1 cellular context compared by ENCODE assay signal in the genomic region with DNA sequence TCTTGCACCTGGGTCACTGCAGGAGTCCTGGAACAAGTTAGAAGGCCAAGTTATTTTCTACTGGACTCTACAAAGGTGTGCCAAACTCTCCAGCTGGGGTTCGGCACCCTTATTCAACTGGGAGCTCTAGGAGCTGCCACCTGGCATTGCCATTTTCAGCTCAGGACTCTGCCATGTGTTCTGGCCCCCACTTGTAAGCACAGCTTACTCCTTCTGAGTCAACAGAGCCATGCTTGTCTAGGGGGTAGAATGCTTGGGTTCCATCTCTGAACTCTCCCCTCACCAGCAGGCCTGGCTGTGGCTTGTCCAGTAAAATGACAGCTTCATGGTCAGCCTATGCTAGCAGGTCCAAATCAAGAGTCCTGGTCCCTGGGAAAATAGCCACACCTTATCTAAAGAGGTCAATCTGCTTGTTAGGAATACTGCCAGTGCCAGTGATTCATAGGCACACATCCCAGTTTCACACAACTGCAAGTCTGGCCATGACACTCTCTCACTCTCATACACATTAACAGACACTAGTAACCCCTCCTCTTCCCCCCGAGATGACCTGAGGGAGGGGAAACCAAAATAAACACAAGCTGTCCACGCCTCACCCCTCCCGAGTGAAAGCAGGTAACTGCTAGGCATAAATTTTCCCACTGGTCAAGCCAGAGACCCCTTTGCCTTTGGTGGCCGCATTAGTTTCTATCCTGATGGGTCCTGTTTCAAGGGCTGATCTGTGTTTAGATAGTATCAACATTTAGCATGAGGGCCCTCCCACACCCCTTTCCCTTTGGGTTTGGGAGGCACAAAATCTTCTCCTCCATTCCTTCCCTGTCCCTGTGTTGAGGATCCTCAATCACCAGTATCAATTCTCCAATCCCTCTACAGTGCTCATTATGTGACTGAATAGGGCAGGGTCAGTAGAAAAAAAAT.
TF ChIP-seq lines count a peak whose summit lies in the region.

No MANE protein-coding gene starts in this region.

TF ChIP-seq in HepG2, 621 proteins besides CTCF, POLR2A, EP300 and RAD21 (continued from another document and continues in another):
- TF ChIP-seq SCMH1 (CRISPR knock-in tag; IDR thresholded peaks at IDR 0.05; ENCODE audit: borderline replicate concordance) (no peak), ZNF687 (CRISPR knock-in tag; IDR thresholded peaks at IDR 0.05) (peak; percentile 64), ZNF782 (CRISPR knock-in tag; IDR thresholded peaks at IDR 0.05; ENCODE audit: borderline replicate concordance) (no peak; the same call in 1 of the 2 replicates), NR0B2 (CRISPR knock-in tag; IDR thresholded peaks at IDR 0.05) (peak; percentile 75; the same call in 1 of the 2 replicates), ZNF570 (CRISPR knock-in tag; IDR thresholded peaks at IDR 0.05; ENCODE audit: borderline replicate concordance) (no peak; the same call in 1 of the 2 replicates), NFKB2 (CRISPR knock-in tag; IDR thresholded peaks at IDR 0.05; ENCODE audit: borderline replicate concordance) (no peak), KAT8 (CRISPR knock-in tag; IDR thresholded peaks at IDR 0.05) (peak; percentile 75), TARDBP (CRISPR knock-in tag; IDR thresholded peaks at IDR 0.05) (peak; percentile 85; the same call in 1 of the 2 replicates), MBNL3 (CRISPR knock-in tag; conservative IDR thresholded peaks at IDR 0.05) (no peak), ZBTB39 (CRISPR knock-in tag; IDR thresholded peaks at IDR 0.05) (peak; percentile 61; the same call in 1 of the 2 replicates), ZNF3 (CRISPR knock-in tag; IDR thresholded peaks at IDR 0.05) (peak; percentile 74), JDP2 (CRISPR knock-in tag; IDR thresholded peaks at IDR 0.05; ENCODE audit: borderline replicate concordance) (no peak), ATF2 (CRISPR knock-in tag; IDR thresholded peaks at IDR 0.05) (no peak; the same call in 1 of the 2 replicates), ZNF337 (CRISPR knock-in tag; IDR thresholded peaks at IDR 0.05; ENCODE audit: borderline replicate concordance, low read depth) (0 out of 2 replicates have a peak, but pooled peaks have one; percentile 52), ZNF430 (CRISPR knock-in tag; IDR thresholded peaks at IDR 0.05) (peak; percentile 90), ZNF260 (CRISPR knock-in tag; IDR thresholded peaks at IDR 0.05; ENCODE audit: borderline replicate concordance, low read depth) (no peak), BRD4 (CRISPR knock-in tag; IDR thresholded peaks at IDR 0.05) (no peak), GPN1 (CRISPR knock-in tag; IDR thresholded peaks at IDR 0.05; ENCODE audit: borderline replicate concordance) (no peak), ZNF207 (IDR thresholded peaks at IDR 0.05; ENCODE audit: borderline replicate concordance) (no peak), KDM5B (CRISPR knock-in tag; IDR thresholded peaks at IDR 0.05; ENCODE audit: borderline replicate concordance) (peak; percentile 90), KLF13 (CRISPR knock-in tag; IDR thresholded peaks at IDR 0.05) (no peak), ZNF7 (CRISPR knock-in tag; IDR thresholded peaks at IDR 0.05) (no peak), ZNF615 (CRISPR knock-in tag; IDR thresholded peaks at IDR 0.05; ENCODE audit: borderline replicate concordance) (no peak), ZBTB7B (CRISPR knock-in tag; IDR thresholded peaks at IDR 0.05) (0 out of 2 replicates have a peak, but pooled peaks have one; percentile 86), ZNF143 (CRISPR knock-in tag; IDR thresholded peaks at IDR 0.05) (peak; percentile 47; the same call in 1 of the 2 replicates), ZNF709 (CRISPR knock-in tag; IDR thresholded peaks at IDR 0.05) (no peak), ZNF121 (CRISPR knock-in tag; IDR thresholded peaks at IDR 0.05) (no peak), ZNF124 (CRISPR knock-in tag; IDR thresholded peaks at IDR 0.05) (peak; percentile 82; the same call in 1 of the 2 replicates), ISL2 (CRISPR knock-in tag; IDR thresholded peaks at IDR 0.05) (peak; percentile 91), ZNF431 (CRISPR knock-in tag; IDR thresholded peaks at IDR 0.05; ENCODE audit: borderline replicate concordance, low read depth) (no peak), MXI1 (IDR thresholded peaks at IDR 0.05; ENCODE audit: borderline replicate concordance, low read depth, low read length) (no peak; the same call in 2 of the 3 replicates), HNRNPUL1 (IDR thresholded peaks at IDR 0.05; ENCODE audit: low read depth, low read length) (no peak), NCOA1 (CRISPR knock-in tag; IDR thresholded peaks at IDR 0.05) (peak; percentile 15), ZMAT5 (CRISPR knock-in tag; IDR thresholded peaks at IDR 0.05; ENCODE audit: borderline replicate concordance, low read depth) (no peak), ERF (CRISPR knock-in tag; IDR thresholded peaks at IDR 0.05) (peak; percentile 92), TFDP2 (CRISPR knock-in tag; IDR thresholded peaks at IDR 0.05) (peak; percentile 20; the same call in 1 of the 2 replicates)
- TF ChIP-seq, protein P1, sequence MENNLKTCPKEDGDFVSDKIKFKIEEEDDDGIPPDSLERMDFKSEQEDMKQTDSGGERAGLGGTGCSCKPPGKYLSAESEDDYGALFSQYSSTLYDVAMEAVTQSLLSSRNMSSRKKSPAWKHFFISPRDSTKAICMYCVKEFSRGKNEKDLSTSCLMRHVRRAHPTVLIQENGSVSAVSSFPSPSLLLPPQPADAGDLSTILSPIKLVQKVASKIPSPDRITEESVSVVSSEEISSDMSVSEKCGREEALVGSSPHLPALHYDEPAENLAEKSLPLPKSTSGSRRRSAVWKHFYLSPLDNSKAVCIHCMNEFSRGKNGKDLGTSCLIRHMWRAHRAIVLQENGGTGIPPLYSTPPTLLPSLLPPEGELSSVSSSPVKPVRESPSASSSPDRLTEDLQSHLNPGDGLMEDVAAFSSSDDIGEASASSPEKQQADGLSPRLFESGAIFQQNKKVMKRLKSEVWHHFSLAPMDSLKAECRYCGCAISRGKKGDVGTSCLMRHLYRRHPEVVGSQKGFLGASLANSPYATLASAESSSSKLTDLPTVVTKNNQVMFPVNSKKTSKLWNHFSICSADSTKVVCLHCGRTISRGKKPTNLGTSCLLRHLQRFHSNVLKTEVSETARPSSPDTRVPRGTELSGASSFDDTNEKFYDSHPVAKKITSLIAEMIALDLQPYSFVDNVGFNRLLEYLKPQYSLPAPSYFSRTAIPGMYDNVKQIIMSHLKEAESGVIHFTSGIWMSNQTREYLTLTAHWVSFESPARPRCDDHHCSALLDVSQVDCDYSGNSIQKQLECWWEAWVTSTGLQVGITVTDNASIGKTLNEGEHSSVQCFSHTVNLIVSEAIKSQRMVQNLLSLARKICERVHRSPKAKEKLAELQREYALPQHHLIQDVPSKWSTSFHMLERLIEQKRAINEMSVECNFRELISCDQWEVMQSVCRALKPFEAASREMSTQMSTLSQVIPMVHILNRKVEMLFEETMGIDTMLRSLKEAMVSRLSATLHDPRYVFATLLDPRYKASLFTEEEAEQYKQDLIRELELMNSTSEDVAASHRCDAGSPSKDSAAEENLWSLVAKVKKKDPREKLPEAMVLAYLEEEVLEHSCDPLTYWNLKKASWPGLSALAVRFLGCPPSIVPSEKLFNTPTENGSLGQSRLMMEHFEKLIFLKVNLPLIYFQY (CRISPR knock-in tag; IDR thresholded peaks at IDR 0.05; ENCODE audit: borderline replicate concordance), result 0 out of 2 replicates have a peak, but pooled peaks have one; percentile 69
- TF ChIP-seq, protein P2, sequence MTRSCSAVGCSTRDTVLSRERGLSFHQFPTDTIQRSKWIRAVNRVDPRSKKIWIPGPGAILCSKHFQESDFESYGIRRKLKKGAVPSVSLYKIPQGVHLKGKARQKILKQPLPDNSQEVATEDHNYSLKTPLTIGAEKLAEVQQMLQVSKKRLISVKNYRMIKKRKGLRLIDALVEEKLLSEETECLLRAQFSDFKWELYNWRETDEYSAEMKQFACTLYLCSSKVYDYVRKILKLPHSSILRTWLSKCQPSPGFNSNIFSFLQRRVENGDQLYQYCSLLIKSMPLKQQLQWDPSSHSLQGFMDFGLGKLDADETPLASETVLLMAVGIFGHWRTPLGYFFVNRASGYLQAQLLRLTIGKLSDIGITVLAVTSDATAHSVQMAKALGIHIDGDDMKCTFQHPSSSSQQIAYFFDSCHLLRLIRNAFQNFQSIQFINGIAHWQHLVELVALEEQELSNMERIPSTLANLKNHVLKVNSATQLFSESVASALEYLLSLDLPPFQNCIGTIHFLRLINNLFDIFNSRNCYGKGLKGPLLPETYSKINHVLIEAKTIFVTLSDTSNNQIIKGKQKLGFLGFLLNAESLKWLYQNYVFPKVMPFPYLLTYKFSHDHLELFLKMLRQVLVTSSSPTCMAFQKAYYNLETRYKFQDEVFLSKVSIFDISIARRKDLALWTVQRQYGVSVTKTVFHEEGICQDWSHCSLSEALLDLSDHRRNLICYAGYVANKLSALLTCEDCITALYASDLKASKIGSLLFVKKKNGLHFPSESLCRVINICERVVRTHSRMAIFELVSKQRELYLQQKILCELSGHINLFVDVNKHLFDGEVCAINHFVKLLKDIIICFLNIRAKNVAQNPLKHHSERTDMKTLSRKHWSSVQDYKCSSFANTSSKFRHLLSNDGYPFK (CRISPR knock-in tag; IDR thresholded peaks at IDR 0.05; ENCODE audit: borderline replicate concordance), result peak; percentile 81; the same call in 1 of the 2 replicates
